In genomic region chr2:28981016-28981441, GRCh38 we compare ENCODE assay signal across 9 cellular contexts. TPM values are rescaled to one million over a fixed set of nuclear protein-coding genes. Genes with fewer than 3 reads are reported as not detected.
DNase-seq lines count a peak whose midpoint lies in the region; ATAC-seq and TF ChIP-seq lines count a peak whose summit lies in the region.
"Had no signal": no experiment of that assay in that cellular context is flagged by ENCODE, and none has a peak within 500 bp of the region (broad histone marks: within the 10 kb centered on the region; RNA-seq: fewer than 3 reads in every experiment).

Gene TOGARAM2 (plus strand): TSS chr2:28981298. CDS start chr2:28994835, 13,537 bp downstream.

- no peak within 1 kb of the TSS for H3K4me3 Mint-ChIP-seq in activated naive CD4-positive, alpha-beta T cell treated with anti-CD3 and anti-CD28 coated beads for 36 hours

- no peaks in the 10 kb centered on the region for H3K4me1 Mint-ChIP-seq in activated naive CD4-positive, alpha-beta T cell treated with anti-CD3 and anti-CD28 coated beads for 36 hours (ENCODE audit: low read depth)

- H3K27ac Mint-ChIP-seq in activated naive CD4-positive, alpha-beta T cell treated with anti-CD3 and anti-CD28 coated beads for 36 hours: no peak within 1 kb of the TSS

- CTCF ChIA-PET in activated naive CD4-positive, alpha-beta T cell treated with anti-CD3 and anti-CD28 coated beads for 36 hours (lab: Charles Lee): no interaction called here

- DNase-seq in DMS53 (lab: John Stamatoyannopoulos, UW): peak; percentile 88
- peak; percentile 38 to 43 for DNase-seq in SHP77 (lab: John Stamatoyannopoulos, UW)
- peak; percentile 20 to 40 for DNase-seq in heart right ventricle
- peak; percentile 27 for DNase-seq in prostate gland (ENCODE audit: low spot score)
- no peak for DNase-seq in COLO829 (ENCODE audit: low spot score)
- no peak for DNase-seq in NCI-H524 (lab: John Stamatoyannopoulos, UW)
- DNase-seq in activated naive CD4-positive, alpha-beta T cell treated with anti-CD3 and anti-CD28 coated beads for 36 hours: no peak
- DNase-seq in coronary artery (ENCODE audit: low spot score): no peak
- DNase-seq: stimulated activated CD4-positive, alpha-beta T cell treated with anti-CD3 and anti-CD28 coated beads, Interleukin-15, amount 100 ng/mL, for 24 hours had no signal

- peaks cover 0 to 32% (median 7%) of the 10 kb centered on the region in 9 donors for H3K4me1 ChIP-seq in heart right ventricle
- no peaks in the 10 kb centered on the region for H3K4me1 ChIP-seq in prostate gland (replicated peaks)

- TF ChIP-seq CTCF in heart right ventricle (IDR thresholded peaks at IDR 0.05): no peak
- no peak for TF ChIP-seq CTCF in prostate gland (IDR thresholded peaks at IDR 0.05)
- TF ChIP-seq CTCF in coronary artery (IDR thresholded peaks at IDR 0.05): no peak

- H3K9me3 ChIP-seq in heart right ventricle: no peaks in the 10 kb centered on the region
- H3K9me3 ChIP-seq in prostate gland: no peaks in the 10 kb centered on the region

- H3K27ac ChIP-seq in heart right ventricle (peak within 1 kb of the TSS in 8 of 10 donors; percentile 4 to 79 (median 68)), prostate gland (peak within 1 kb of the TSS; percentile 48 to 53), coronary artery (no peak within 1 kb of the TSS)

- H3K36me3 Mint-ChIP-seq in activated naive CD4-positive, alpha-beta T cell treated with anti-CD3 and anti-CD28 coated beads for 36 hours (ENCODE audit: low read depth): no peaks in the 10 kb centered on the region

- WGBS in heart right ventricle, 2 donors: 34 to 36% methylated on average over 10 of the region's 10 CpGs
- WGBS in prostate gland: 26% methylated on average over 10 of the region's 10 CpGs

- H3K36me3 ChIP-seq in heart right ventricle (no peaks in the 10 kb centered on the region), prostate gland (no peaks in the 10 kb centered on the region)

- intact Hi-C loops in heart right ventricle (cut with DNase I) (loop anchor here in 2 of 10 donors (1.0 kb wide), 2 partner anchors 31 to 135 kb away; no protein-coding TSS in a partner anchor), prostate gland (cut with DNase I) (no loop called here)
- intact Hi-C loops in activated naive CD4-positive, alpha-beta T cell treated with anti-CD3 and anti-CD28 coated beads for 36 hours (cut with micrococcal nuclease): no loop called here

- no peaks in the 10 kb centered on the region for H3K27me3 Mint-ChIP-seq in activated naive CD4-positive, alpha-beta T cell treated with anti-CD3 and anti-CD28 coated beads for 36 hours (ENCODE audit: low read depth)

- no peaks in the 10 kb centered on the region for H3K9me3 Mint-ChIP-seq in activated naive CD4-positive, alpha-beta T cell treated with anti-CD3 and anti-CD28 coated beads for 36 hours

- ATAC-seq in heart right ventricle: peak; percentile 23 to 81 (median 60)

- no peak within 1 kb of the TSS for H3K4me3 ChIP-seq in heart right ventricle
- no peak within 1 kb of the TSS for H3K4me3 ChIP-seq in prostate gland
- no peak within 1 kb of the TSS for H3K4me3 ChIP-seq in coronary artery

- no peak for TF ChIP-seq POLR2A in prostate gland (IDR thresholded peaks at IDR 0.05)

- no peaks in the 10 kb centered on the region for H3K27me3 ChIP-seq in heart right ventricle
- H3K27me3 ChIP-seq in prostate gland (replicated peaks; ENCODE audit: insufficient read depth): no peaks in the 10 kb centered on the region

RNA-seq across cellular contexts. Expression of gene TOGARAM2, which starts in this region (rescaled TPM):
- total RNA-seq in heart right ventricle: 10 to 100 TPM in 8 of 10 donors, 1 to 10 TPM in 2; 1.4 to 56.7 (median 14.6) TPM
- 10 to 100 TPM in 1 of 2 donors, 1 to 10 TPM in 1; 6.0 to 68.3 TPM for polyA plus RNA-seq in heart right ventricle
- total RNA-seq in prostate gland: under 1 TPM; 0.36 to 0.62 TPM
- total RNA-seq in activated naive CD4-positive, alpha-beta T cell treated with anti-CD3 and anti-CD28 coated beads for 36 hours: 1 to 10 TPM; 1.2 to 2.0 TPM

Comparison
In these comparisons a context has a peak if more than half of its experiments do, and no peak if none do; other contexts are left out.
1. Peak in DNase-seq and H3K27ac ChIP-seq in prostate gland; RNA of the gene not detected or under 1 TPM.
2. DNase-seq: peak in DMS53 (single experiment), SHP77 (2 of 2) and heart right ventricle (2 of 2); none in COLO829 (single experiment), NCI-H524 (0 of 2), activated naive CD4-positive, alpha-beta T cell treated with anti-CD3 and anti-CD28 coated beads for 36 hours (single experiment) and coronary artery (single experiment).
3. H3K27ac ChIP-seq: peak in heart right ventricle (8 of 10); none in coronary artery (0 of 2).